In genomic region chr9:77944556-77945261, GRCh38 we compare ENCODE assay signal across 9 cellular contexts.
A peak's percentile ranks its signal among the peaks of the same experiment; 100 is the strongest.
DNase-seq lines count a peak whose midpoint lies in the region; ATAC-seq and TF ChIP-seq lines count a peak whose summit lies in the region.
"Had no signal": no experiment of that assay in that cellular context is flagged by ENCODE, and none has a peak within 500 bp of the region (broad histone marks: within the 10 kb centered on the region; RNA-seq: fewer than 3 reads in every experiment).

No MANE protein-coding gene starts in this region.

- H3K36me3 ChIP-seq in Loucy (ENCODE audit: insufficient read depth, low read length): peaks cover 5% of the 10 kb centered on the region; the same call in 1 of the 2 replicates
- no peaks in the 10 kb centered on the region for H3K36me3 ChIP-seq in mucosa of descending colon (ENCODE audit: low read depth)
- H3K36me3 ChIP-seq in SJCRH30: no peaks in the 10 kb centered on the region
- H3K36me3 ChIP-seq: SJSA1 had no signal

- peaks cover 62% of the 10 kb centered on the region for H3K4me1 ChIP-seq in Loucy (ENCODE audit: insufficient read depth, low read length, poor library complexity, severe bottlenecking)
- peaks cover 29% of the 10 kb centered on the region for H3K4me1 ChIP-seq in mucosa of descending colon (ENCODE audit: low read depth)
- H3K4me1 ChIP-seq in SJCRH30: no peaks in the 10 kb centered on the region

- peaks cover 9% of the 10 kb centered on the region; the same call in 1 of the 2 replicates for H3F3A ChIP-seq in Loucy (ENCODE audit: low read depth)

- intact Hi-C loops in mucosa of descending colon (cut with DNase I, micrococcal nuclease): no loop called here

- H3K9me3 ChIP-seq in Loucy (ENCODE audit: insufficient read depth, low read depth, low read length): no peaks in the 10 kb centered on the region
- H3K9me3 ChIP-seq in mucosa of descending colon: no peaks in the 10 kb centered on the region
- H3K9me3 ChIP-seq in SJCRH30 (replicated peaks): no peaks in the 10 kb centered on the region
- H3K9me3 ChIP-seq: SJSA1 had no signal

- ATAC-seq in mucosa of descending colon: peak; percentile 84
- no peak for ATAC-seq in GM19467 (IDR thresholded peaks at IDR 0.05; ENCODE audit: unreplicated experiment)

- H3K27ac ChIP-seq in coronary artery: peak overlapping the region in 1 of 2 donors; percentile 53
- H3K27ac ChIP-seq in SJCRH30: no peak overlapping the region
- H3K27ac ChIP-seq: SJSA1 had no signal

- H3K4me3 ChIP-seq in Loucy (ENCODE audit: low read length, poor library complexity, severe bottlenecking): no peak overlapping the region
- H3K4me3 ChIP-seq in coronary artery: peak overlapping the region; percentile 21
- no peak overlapping the region for H3K4me3 ChIP-seq in mucosa of descending colon
- H3K4me3 ChIP-seq in SJCRH30: no peak overlapping the region
- H3K4me3 ChIP-seq: SJSA1 had no signal

- H3K9me2 ChIP-seq in Loucy (replicated peaks; ENCODE audit: low read depth, low read length): no peaks in the 10 kb centered on the region

- H3K27me3 ChIP-seq in Loucy (ENCODE audit: insufficient read depth, low read length, poor library complexity, severe bottlenecking) (no peaks in the 10 kb centered on the region), SJCRH30 (no peaks in the 10 kb centered on the region)
- H3K27me3 ChIP-seq: SJSA1 had no signal

- DNase-seq in Ammon's horn (ENCODE audit: low spot score) (peak; percentile 41), coronary artery (ENCODE audit: low spot score) (no peak), mucosa of descending colon (peak; percentile 51 to 61 (median 55)), ecto neural progenitor cell (ENCODE audit: low spot score) (no peak), NCI-H82 treated with DMSO at 0.1 percent for 48 hours (lab: John Stamatoyannopoulos, UW; ENCODE audit: unreplicated experiment) (no peak), SJCRH30 (no peak)

- H3K79me2 ChIP-seq in Loucy (ENCODE audit: insufficient read depth, low read length): peaks cover 100% of the 10 kb centered on the region

- TF ChIP-seq CTCF in Loucy (conservative IDR thresholded peaks at IDR 0.05; ENCODE audit: low read length): no peak
- TF ChIP-seq CTCF in coronary artery (IDR thresholded peaks at IDR 0.05): no peak
- no peak for TF ChIP-seq CTCF in mucosa of descending colon (IDR thresholded peaks at IDR 0.05)

- H2AFZ ChIP-seq in Loucy (ENCODE audit: low read length): no peak overlapping the region

- peak overlapping the region; percentile 60 for H3K4me2 ChIP-seq in Loucy (ENCODE audit: low read depth, low read length, poor library complexity, severe bottlenecking)

- peaks cover 88% of the 10 kb centered on the region for H4K20me1 ChIP-seq in Loucy (ENCODE audit: insufficient read depth, low read length, poor library complexity, severe bottlenecking)

- H3K9ac ChIP-seq in Loucy (ENCODE audit: low read depth, low read length, poor library complexity, severe bottlenecking): no peak overlapping the region

Comparison
In these comparisons a context has a peak if more than half of its experiments do, and no peak if none do; other contexts are left out.
1. DNase-seq: peak in Ammon's horn (single experiment) and mucosa of descending colon (3 of 3); none in coronary artery (single experiment), ecto neural progenitor cell (single experiment), NCI-H82 treated with DMSO at 0.1 percent for 48 hours (single experiment) and SJCRH30 (0 of 2).